Comparison of ENCODE assay signal across 12 cellular contexts in genomic region chr9:124137009-124137943, GRCh38.
DNase-seq lines count a peak whose midpoint lies in the region; ATAC-seq and TF ChIP-seq lines count a peak whose summit lies in the region.
"Had no signal": no experiment of that assay in that cellular context is flagged by ENCODE, and none has a peak within 500 bp of the region (broad histone marks: within the 10 kb centered on the region; RNA-seq: fewer than 3 reads in every experiment).

No MANE protein-coding gene starts in this region.

- DNase-seq in GM13976 (ENCODE audit: low spot score) (peak; percentile 79), fibroblast of gingiva (ENCODE audit: low read depth) (peak; percentile 39), immature natural killer cell (no peak), mesothelial cell of epicardium (ENCODE audit: low spot score in 2 of 2, unreplicated experiment in 2 of 2) (no peak), glutamatergic neuron (no peak)
- no peak for DNase-seq in activated T-helper 2 cell treated with anti-CD3 and anti-CD28 coated beads, Interferon-gamma antibody, Interleukin-2, Interleukin-4, amounts not matched to agents 10 μg/mL and 5 μg/mL and 100 μg/mL, durations not matched to agents 14 hours and 24 hours and 36 hours (ENCODE audit: low spot score)
- DNase-seq: DMS153; retina; stimulated activated naive CD4-positive, alpha-beta T cell had no signal

- in situ Hi-C loops in GM13976 (cut with MboI; ENCODE audit: low sequenced_read_pairs, unreplicated experiment), result loop anchor here (10.0 kb wide), 1 partner anchor 158 kb away; no protein-coding TSS in a partner anchor

- intact Hi-C loops in activated T-helper 2 cell treated with anti-CD3 and anti-CD28 coated beads, Interferon-gamma antibody, Interleukin-2, Interleukin-4, amounts not matched to agents 10 μg/mL and 5 μg/mL and 100 μg/mL, durations not matched to agents 14 hours and 24 hours and 36 hours (cut with micrococcal nuclease), result no loop called here

- no peaks in the 10 kb centered on the region for H3K9me3 Mint-ChIP-seq in immature natural killer cell
- no peaks in the 10 kb centered on the region for H3K9me3 Mint-ChIP-seq in activated T-helper 2 cell treated with anti-CD3 and anti-CD28 coated beads, Interferon-gamma antibody, Interleukin-2, Interleukin-4, amounts not matched to agents 10 μg/mL and 5 μg/mL and 100 μg/mL, durations not matched to agents 14 hours and 24 hours and 36 hours
- H3K9me3 Mint-ChIP-seq in mesothelial cell of epicardium, result no peaks in the 10 kb centered on the region
- no peaks in the 10 kb centered on the region for H3K9me3 Mint-ChIP-seq in glutamatergic neuron (ENCODE audit: unreplicated experiment)
- H3K9me3 Mint-ChIP-seq: dendritic cell treated with granulocyte-macrophage colony-stimulating factor and Interleukin-4, amounts not matched to agents 40 ng/mL and 50 ng/mL, for 4 days had no signal

- ATAC-seq in GM21360 (IDR thresholded peaks at IDR 0.05; ENCODE audit: unreplicated experiment), result peak; percentile 64
- ATAC-seq in HG03108 (IDR thresholded peaks at IDR 0.05; ENCODE audit: unreplicated experiment), result peak; percentile 67

- H3K4me3 Mint-ChIP-seq in immature natural killer cell (no peak overlapping the region), mesothelial cell of epicardium (no peak overlapping the region), glutamatergic neuron (ENCODE audit: unreplicated experiment) (no peak overlapping the region)
- no peak overlapping the region for H3K4me3 Mint-ChIP-seq in activated T-helper 2 cell treated with anti-CD3 and anti-CD28 coated beads, Interferon-gamma antibody, Interleukin-2, Interleukin-4, amounts not matched to agents 10 μg/mL and 5 μg/mL and 100 μg/mL, durations not matched to agents 14 hours and 24 hours and 36 hours (ENCODE audit: low read depth)
- H3K4me3 Mint-ChIP-seq: dendritic cell treated with granulocyte-macrophage colony-stimulating factor and Interleukin-4, amounts not matched to agents 40 ng/mL and 50 ng/mL, for 4 days had no signal

- H3K4me1 Mint-ChIP-seq in immature natural killer cell (peaks cover 0 to 23% of the 10 kb centered on the region in 2 donors), mesothelial cell of epicardium (no peaks in the 10 kb centered on the region), glutamatergic neuron (ENCODE audit: low read depth, unreplicated experiment) (peaks cover 7% of the 10 kb centered on the region)
- H3K4me1 Mint-ChIP-seq in activated T-helper 2 cell treated with anti-CD3 and anti-CD28 coated beads, Interferon-gamma antibody, Interleukin-2, Interleukin-4, amounts not matched to agents 10 μg/mL and 5 μg/mL and 100 μg/mL, durations not matched to agents 14 hours and 24 hours and 36 hours (ENCODE audit: low read depth), result peaks cover 1% of the 10 kb centered on the region

- H3K27me3 Mint-ChIP-seq in immature natural killer cell (ENCODE audit: low read depth in 3 of 3) (peaks cover 0 to 4% (median 4%) of the 10 kb centered on the region in 3 donors), mesothelial cell of epicardium (ENCODE audit: low read depth) (no peaks in the 10 kb centered on the region), glutamatergic neuron (ENCODE audit: unreplicated experiment) (peaks cover 4% of the 10 kb centered on the region)
- peaks cover 5% of the 10 kb centered on the region for H3K27me3 Mint-ChIP-seq in activated T-helper 2 cell treated with anti-CD3 and anti-CD28 coated beads, Interferon-gamma antibody, Interleukin-2, Interleukin-4, amounts not matched to agents 10 μg/mL and 5 μg/mL and 100 μg/mL, durations not matched to agents 14 hours and 24 hours and 36 hours (ENCODE audit: low read depth)

- TF ChIP-seq CTCF in GM13976 (IDR thresholded peaks at IDR 0.05; ENCODE audit: borderline replicate concordance, control extremely low read depth, extremely low read depth, insufficient read depth, missing control alignments) (no peak), mesothelial cell of epicardium (IDR thresholded peaks at IDR 0.05; ENCODE audit: unreplicated experiment) (no peak), glutamatergic neuron (IDR thresholded peaks at IDR 0.05; ENCODE audit: partially characterized antibody, unreplicated experiment) (no peak)

- no peak overlapping the region for H3K27ac Mint-ChIP-seq in immature natural killer cell
- H3K27ac Mint-ChIP-seq in activated T-helper 2 cell treated with anti-CD3 and anti-CD28 coated beads, Interferon-gamma antibody, Interleukin-2, Interleukin-4, amounts not matched to agents 10 μg/mL and 5 μg/mL and 100 μg/mL, durations not matched to agents 14 hours and 24 hours and 36 hours, result no peak overlapping the region
- H3K27ac Mint-ChIP-seq in mesothelial cell of epicardium, result no peak overlapping the region
- no peak overlapping the region for H3K27ac Mint-ChIP-seq in glutamatergic neuron (ENCODE audit: unreplicated experiment)
- H3K27ac Mint-ChIP-seq: dendritic cell treated with granulocyte-macrophage colony-stimulating factor and Interleukin-4, amounts not matched to agents 40 ng/mL and 50 ng/mL, for 4 days had no signal

- H3K36me3 Mint-ChIP-seq in immature natural killer cell (no peaks in the 10 kb centered on the region), mesothelial cell of epicardium (no peaks in the 10 kb centered on the region), glutamatergic neuron (ENCODE audit: unreplicated experiment) (no peaks in the 10 kb centered on the region)
- H3K36me3 Mint-ChIP-seq in activated T-helper 2 cell treated with anti-CD3 and anti-CD28 coated beads, Interferon-gamma antibody, Interleukin-2, Interleukin-4, amounts not matched to agents 10 μg/mL and 5 μg/mL and 100 μg/mL, durations not matched to agents 14 hours and 24 hours and 36 hours (ENCODE audit: low read depth), result no peaks in the 10 kb centered on the region

Comparison
In these comparisons a context has a peak if more than half of its experiments do, and no peak if none do; other contexts are left out.
1. DNase-seq: peak in GM13976 (single experiment) and fibroblast of gingiva (single experiment); none in immature natural killer cell (0 of 3), activated T-helper 2 cell treated with anti-CD3 and anti-CD28 coated beads, Interferon-gamma antibody, Interleukin-2, Interleukin-4, amounts not matched to agents 10 μg/mL and 5 μg/mL and 100 μg/mL, durations not matched to agents 14 hours and 24 hours and 36 hours (single experiment), mesothelial cell of epicardium (0 of 2) and glutamatergic neuron (single experiment).